8 cellular contexts compared by ENCODE assay signal in the genomic region with DNA sequence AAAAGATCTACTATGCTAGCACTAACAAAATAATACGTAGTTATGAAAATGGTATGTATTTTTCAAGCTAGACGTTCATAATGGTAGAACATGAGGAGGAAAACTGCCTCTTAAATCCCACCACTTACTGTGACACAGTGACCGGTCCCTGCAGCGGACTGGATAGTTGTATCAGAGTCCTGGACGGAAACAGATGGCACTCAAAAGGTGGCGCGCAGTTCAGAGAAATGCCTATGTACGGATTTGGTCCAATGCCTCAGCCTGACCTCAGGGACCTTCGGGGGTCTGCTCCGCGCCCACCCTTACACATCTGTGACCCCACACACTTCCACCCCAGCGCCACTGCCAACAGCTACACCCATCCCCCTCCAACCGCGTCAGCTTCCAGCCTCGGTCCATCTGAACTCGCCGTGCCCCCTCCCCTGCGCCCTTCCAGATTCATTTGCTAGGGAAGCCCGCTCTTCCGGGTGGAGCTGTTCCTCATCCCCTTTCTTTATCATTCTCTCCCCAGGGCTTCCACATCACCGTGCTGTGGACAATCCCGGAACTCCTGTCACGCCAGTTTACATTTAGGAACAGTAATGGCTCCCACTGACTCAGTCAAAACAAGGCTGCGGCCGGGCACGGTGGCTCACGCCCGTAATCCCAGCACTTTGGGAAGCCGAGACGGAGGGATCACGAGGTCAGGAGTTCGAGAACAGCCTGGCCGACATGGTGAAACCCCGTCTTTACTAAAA. TPM values are rescaled to one million over a fixed set of nuclear protein-coding genes. Genes with fewer than 3 reads are reported as not detected.
A peak's percentile ranks its signal among the peaks of the same experiment; 100 is the strongest.
DNase-seq lines count a peak whose midpoint lies in the region; ATAC-seq and TF ChIP-seq lines count a peak whose summit lies in the region.

No MANE protein-coding gene starts in this region.

- H3K9ac ChIP-seq in mucosa of stomach (ENCODE audit: low read length) = peak overlapping the region; percentile 95

- no peak for TF ChIP-seq POLR2A in esophagus muscularis mucosa (IDR thresholded peaks at IDR 0.05; ENCODE audit: low read depth)

- H3K9me3 ChIP-seq in AG04450 (ENCODE audit: control insufficient read depth, insufficient read depth, low read length) = no peaks in the 10 kb centered on the region
- H3K9me3 ChIP-seq in esophagus muscularis mucosa = no peaks in the 10 kb centered on the region
- H3K9me3 ChIP-seq in mucosa of stomach (ENCODE audit: control insufficient read depth, low read length) = no peaks in the 10 kb centered on the region

- CTCF ChIA-PET in AG04450 (lab: Charles Lee) = interaction anchor here (0.9 to 2.3 kb wide), 4 partner anchors 10 to 279 kb away, joined by 3 to 17 read pairs (median 4); no protein-coding TSS in a partner anchor

- ATAC-seq in GM18909 (IDR thresholded peaks at IDR 0.05; ENCODE audit: poor library complexity, unreplicated experiment) = peak; percentile 2

- intact Hi-C loops in esophagus muscularis mucosa (cut with DNase I) = no loop called here

- H3K27me3 ChIP-seq in AG04450 (ENCODE audit: control insufficient read depth, insufficient read depth, low read length) (no peaks in the 10 kb centered on the region), esophagus muscularis mucosa (no peaks in the 10 kb centered on the region), mucosa of stomach (ENCODE audit: control insufficient read depth, insufficient read depth, low read length) (no peaks in the 10 kb centered on the region)

- DNase-seq in AG04450 (ENCODE audit: low read depth, low spot score) (peak; percentile 29), NCI-H1694 treated with DMSO at 0.1 percent for 48 hours (lab: John Stamatoyannopoulos, UW) (peak; percentile 27), esophagus muscularis mucosa (ENCODE audit: extremely low spot score) (no peak), GM19240 (ENCODE audit: insufficient read length, low spot score) (no peak)
- DNase-seq in activated CD8-positive, alpha-beta memory T cell treated with anti-CD3 and anti-CD28 coated beads, Interleukin-2, amount 50 U/mL, for 4 hours = peak; percentile 35

- H3K4me1 ChIP-seq in esophagus muscularis mucosa (peaks cover 36 to 62% (median 56%) of the 10 kb centered on the region in 4 donors), mucosa of stomach (ENCODE audit: control insufficient read depth, insufficient read depth, low read length) (peaks cover 54% of the 10 kb centered on the region)

- peak; percentile 8; the same call in 1 of the 2 replicates for TF ChIP-seq CTCF in AG04450 (IDR thresholded peaks at IDR 0.05; ENCODE audit: low read depth, low read length)
- peak in 1 of 3 experiments; percentile 10 for TF ChIP-seq CTCF in esophagus muscularis mucosa (IDR thresholded peaks at IDR 0.05)

- TF ChIP-seq EP300 in esophagus muscularis mucosa (IDR thresholded peaks at IDR 0.05) = no peak

- WGBS in esophagus muscularis mucosa = under 1% methylated on average over 27 of the region's 34 CpGs

- POLR2A ChIA-PET in AG04450 (lab: Yijun Ruan, JAX) = interaction anchor here (0.6 to 4.6 kb wide), 15 partner anchors 9 to 1053 kb away, joined by 3 to 87 read pairs (median 4); partner anchors contain the start of genes CDC42EP5, CNOT3, LENG1 and LENG9

- peaks cover 19 to 56% (median 44%) of the 10 kb centered on the region in 4 donors for H3K36me3 ChIP-seq in esophagus muscularis mucosa
- H3K36me3 ChIP-seq in mucosa of stomach (ENCODE audit: control insufficient read depth, insufficient read depth, low read length) = peaks cover 14% of the 10 kb centered on the region

- peak overlapping the region; percentile 97 for H3K4me3 ChIP-seq in AG04450 (ENCODE audit: low read depth, low read length)
- H3K4me3 ChIP-seq in esophagus muscularis mucosa = peak overlapping the region; percentile 84 to 96 (median 88)
- H3K4me3 ChIP-seq in mucosa of stomach (ENCODE audit: low read length) = peak overlapping the region; percentile 91

- peak overlapping the region; percentile 97 for H3K27ac ChIP-seq in AG04450 (ENCODE audit: low read depth, low read length)
- peak overlapping the region; percentile 93 to 99 (median 96) for H3K27ac ChIP-seq in esophagus muscularis mucosa (replicated peaks in 1 of 4)
- peak overlapping the region; percentile 81 for H3K27ac ChIP-seq in temporal lobe (ENCODE audit: low read depth, low read length)

RNA-seq across cellular contexts. Expression of gene LENG8, which starts 0.8 kb away (rescaled TPM):
- polyA plus RNA-seq in AG04450 (2011; rRNA removed) = 16.1 and 25.2 TPM in 2 replicates
- polyA minus RNA-seq in AG04450 (2011; rRNA and poly(A)+ RNA removed) = 29.0 and 38.6 TPM in 2 replicates
- 100 to 1,000 TPM in 1 of 4 donors, 10 to 100 TPM in 3; 42.9 to 115 (median 72.2) TPM for total RNA-seq in esophagus muscularis mucosa
- total RNA-seq in temporal lobe = 22.6 TPM

RNA-seq across cellular contexts. Expression of gene LENG9, which starts 15.4 kb away (rescaled TPM):
- 0.63 and 1.3 TPM in 2 replicates for polyA plus RNA-seq in AG04450 (2011; rRNA removed)
- 1.7 and 1.9 TPM in 2 replicates for polyA minus RNA-seq in AG04450 (2011; rRNA and poly(A)+ RNA removed)
- total RNA-seq in esophagus muscularis mucosa (1 to 10 TPM; 5.4 to 9.3 (median 8.1) TPM), temporal lobe (2.7 TPM)

RNA-seq across cellular contexts. Expression of gene CDC42EP5, which starts 24.9 kb away (rescaled TPM):
- polyA plus RNA-seq in AG04450 (2011; rRNA removed) = 12.3 and 17.7 TPM in 2 replicates
- 2.3 and 2.4 TPM in 2 replicates for polyA minus RNA-seq in AG04450 (2011; rRNA and poly(A)+ RNA removed)
- total RNA-seq in esophagus muscularis mucosa (10 to 100 TPM; 10.8 to 27.1 (median 20.6) TPM), temporal lobe (1.7 TPM)

RNA-seq across cellular contexts. Expression of gene TTYH1, which starts 32.9 kb away (rescaled TPM):
- polyA plus RNA-seq in AG04450 (2011; rRNA removed) = not detected in 2 replicates
- polyA minus RNA-seq in AG04450 (2011; rRNA and poly(A)+ RNA removed) = not detected in 2 replicates
- total RNA-seq in esophagus muscularis mucosa (1 to 10 TPM in 3 of 4 donors, under 1 TPM in 1; 0.83 to 8.0 (median 5.6) TPM), temporal lobe (79.7 TPM)

RNA-seq across cellular contexts. Expression of gene LAIR2, which starts 54.4 kb away (rescaled TPM):
- not detected in 2 replicates for polyA plus RNA-seq in AG04450 (2011; rRNA removed)
- not detected in 2 replicates for polyA minus RNA-seq in AG04450 (2011; rRNA and poly(A)+ RNA removed)
- total RNA-seq in esophagus muscularis mucosa = not detected
- total RNA-seq in temporal lobe = not detected

Comparison
In these comparisons a context has a peak if more than half of its experiments do, and no peak if none do; other contexts are left out.
1. DNase-seq: peak in AG04450 (single experiment), NCI-H1694 treated with DMSO at 0.1 percent for 48 hours (single experiment) and activated CD8-positive, alpha-beta memory T cell treated with anti-CD3 and anti-CD28 coated beads, Interleukin-2, amount 50 U/mL, for 4 hours (single experiment); none in esophagus muscularis mucosa (single experiment) and GM19240 (single experiment).
2. Peak in every context shown above with its lines, with median percentiles within 50 percentile points of each other: H3K27ac ChIP-seq and H3K4me3 ChIP-seq.